Comparison of ENCODE assay signal across 27 cellular contexts in genomic region chr3:172617976-172618375, GRCh38.
"Had no signal": no experiment of that assay in that cellular context is flagged by ENCODE, and none has a peak within 500 bp of the region (broad histone marks: within the 10 kb centered on the region; RNA-seq: fewer than 3 reads in every experiment).

No MANE protein-coding gene starts in this region.

- H3K36me3 Mint-ChIP-seq: brain, IgD-negative memory B cell had no signal

- H3K27ac Mint-ChIP-seq: activated B cell treated with CpG ODN at 0.5 μM for 24 hours; activated CD8-positive, alpha-beta T cell treated with anti-CD3 and anti-CD28 coated beads for 36 hours; activated naive CD4-positive, alpha-beta T cell treated with anti-CD3 and anti-CD28 coated beads, Interleukin-2, amount 50 U/mL, for 24 hours; activated T-helper 2 cell treated with anti-CD3 and anti-CD28 coated beads, Interferon-gamma antibody, Interleukin-2, Interleukin-4, amounts not matched to agents 10 μg/mL and 5 μg/mL and 100 μg/mL, durations not matched to agents 14 hours and 24 hours and 36 hours; brain; IgD-negative memory B cell had no signal

- H3K4me3 ChIP-seq: SJCRH30 had no signal

- H3K36me3 ChIP-seq: SJCRH30 had no signal

- H3K4me1 ChIP-seq: SJCRH30 had no signal

- H3K27ac ChIP-seq: SJCRH30, VCaP had no signal

- H3K9ac ChIP-seq: SK-N-SH had no signal

- H3K4me2 ChIP-seq: SK-N-SH had no signal

- H3K9me3 ChIP-seq: SJCRH30, SK-N-SH had no signal

- DNase-seq: activated B cell treated with CpG ODN at 0.5 μM for 24 hours; activated CD4-positive, alpha-beta T cell treated with anti-CD3 and anti-CD28 coated beads for 48 hours; activated CD4-positive, CD25-positive, alpha-beta regulatory T cell treated with anti-CD3 and anti-CD28 coated beads, Interleukin-2, amount 50 U/mL, for 72 hours; activated CD8-positive, alpha-beta T cell treated with anti-CD3 and anti-CD28 coated beads for 36 hours; activated gamma-delta T cell; activated naive CD4-positive, alpha-beta T cell treated with Interleukin-2 at 50 U/mL for 16 hours; activated T-cell treated with anti-CD3 and anti-CD28 coated beads, Interleukin-2, amount 50 U/mL, for 1 hour; anterior cingulate cortex; central memory CD4-positive, alpha-beta T cell; Karpas-422; KBM-7; NCI-H1436 treated with DMSO at 0.1 percent for 48 hours; NCI-H1694 treated with DMSO at 0.1 percent for 48 hours; NCI-H2029; NCI-H345; NCI-H524 treated with DMSO at 0.1 percent for 48 hours; SHP77; SJCRH30; SK-N-SH; T-helper 2 cell; T-helper 9 cell had no signal

- H3K4me3 Mint-ChIP-seq: activated B cell treated with CpG ODN at 0.5 μM for 24 hours; activated CD8-positive, alpha-beta T cell treated with anti-CD3 and anti-CD28 coated beads for 36 hours; activated naive CD4-positive, alpha-beta T cell treated with anti-CD3 and anti-CD28 coated beads, Interleukin-2, amount 50 U/mL, for 24 hours; brain; IgD-negative memory B cell had no signal

- ATAC-seq: activated CD8-positive, alpha-beta T cell treated with anti-CD3 and anti-CD28 coated beads for 36 hours; Panc1 had no signal

- H3K27me3 ChIP-seq: SJCRH30 had no signal

- H3K27me3 Mint-ChIP-seq: activated naive CD4-positive, alpha-beta T cell treated with anti-CD3 and anti-CD28 coated beads, Interleukin-2, amount 50 U/mL, for 24 hours; IgD-negative memory B cell had no signal
